Comparison of ENCODE assay signal across 20 cellular contexts in genomic region chr6:12648171-12648570, GRCh38.
DNase-seq lines count a peak whose midpoint lies in the region; FAIRE-seq and TF ChIP-seq lines count a peak whose summit lies in the region.
"Had no signal": no experiment of that assay in that cellular context is flagged by ENCODE, and none has a peak within 500 bp of the region (broad histone marks: within the 10 kb centered on the region; RNA-seq: fewer than 3 reads in every experiment).

No MANE protein-coding gene starts in this region.

- FAIRE-seq in HTR-8/SVneo (lab: Jason Lieb, UNC), result peak; percentile 44
- FAIRE-seq: GM12878 had no signal

- no peak overlapping the region for H3K27ac ChIP-seq in OCI-LY7 (ENCODE audit: low read depth, low read length, poor library complexity, severe bottlenecking)
- H3K27ac ChIP-seq in SJCRH30, result no peak overlapping the region
- H3K27ac ChIP-seq in coronary artery, result no peak overlapping the region
- H3K27ac ChIP-seq: GM23248 had no signal

- H4K20me1 ChIP-seq in OCI-LY7 (ENCODE audit: insufficient read depth, low read length), result no peaks in the 10 kb centered on the region

- no peak for TF ChIP-seq POLR2A in erythroblast (IDR thresholded peaks at IDR 0.05; ENCODE audit: low read length)

- H3K4me3 ChIP-seq in epithelial cell of esophagus (ENCODE audit: low read length) (no peak overlapping the region), OCI-LY7 (ENCODE audit: low read depth, low read length, poor library complexity, severe bottlenecking) (no peak overlapping the region), SJCRH30 (no peak overlapping the region), coronary artery (no peak overlapping the region)
- H3K4me3 ChIP-seq: GM12878, GM23248, HAP-1 had no signal

- no peaks in the 10 kb centered on the region for H3K27me3 ChIP-seq in SJCRH30
- H3K27me3 ChIP-seq: BE2C had no signal

- H3K9me2 ChIP-seq in OCI-LY7 (ENCODE audit: insufficient read depth, low read length), result no peaks in the 10 kb centered on the region

- no peaks in the 10 kb centered on the region for H3K4me1 ChIP-seq in OCI-LY7 (ENCODE audit: insufficient read depth, low read length, poor library complexity, severe bottlenecking)
- no peaks in the 10 kb centered on the region for H3K4me1 ChIP-seq in SJCRH30
- H3K4me1 ChIP-seq: BE2C, HAP-1 had no signal

- H3K36me3 ChIP-seq in OCI-LY7 (ENCODE audit: insufficient read depth, low read length), result no peaks in the 10 kb centered on the region
- no peaks in the 10 kb centered on the region for H3K36me3 ChIP-seq in SJCRH30
- H3K36me3 ChIP-seq: BE2C, HAP-1 had no signal

- POLR2A ChIA-PET in OCI-LY7 (lab: Charles Lee), result interaction anchor here (0.5 to 0.6 kb wide), 2 partner anchors 911 to 1685 kb away, joined by 3 read pairs; no protein-coding TSS in a partner anchor

- no peaks in the 10 kb centered on the region for H3K9me3 ChIP-seq in OCI-LY7 (ENCODE audit: low read length)
- no peaks in the 10 kb centered on the region for H3K9me3 ChIP-seq in SJCRH30 (replicated peaks)
- H3K9me3 ChIP-seq: BE2C, HAP-1 had no signal

- no peaks in the 10 kb centered on the region for H3K79me2 ChIP-seq in OCI-LY7 (ENCODE audit: insufficient read depth, low read depth, low read length)

- DNase-seq in HTR-8/SVneo (ENCODE audit: insufficient read length, low spot score) (no peak), NCI-H226 (peak; percentile 7), epithelial cell of esophagus (ENCODE audit: low read depth) (peak; percentile 37), renal cortical epithelial cell (ENCODE audit: low read depth) (peak; percentile 34), OCI-LY7 (ENCODE audit: low spot score) (no peak), erythroblast (lab: John Stamatoyannopoulos, UW) (no peak), SJCRH30 (no peak), coronary artery (ENCODE audit: low spot score) (no peak)
- DNase-seq: BE2C; C1 segment of cervical spinal cord; CD4-positive, CD25-positive, alpha-beta regulatory T cell; CD8-positive, alpha-beta memory T cell; COR-L47; DMS 273 treated with DMSO at 0.1 percent for 48 hours; DMS53; DND-41; EL; GM23248 had no signal

- H2AFZ ChIP-seq in OCI-LY7 (ENCODE audit: low read length), result no peak overlapping the region
- H2AFZ ChIP-seq: GM23248 had no signal

- TF ChIP-seq CTCF in epithelial cell of esophagus (IDR thresholded peaks at IDR 0.05; ENCODE audit: insufficient read depth, low read depth, low read length, missing control alignments) (no peak), OCI-LY7 (conservative IDR thresholded peaks at IDR 0.05; ENCODE audit: low read length) (no peak), coronary artery (IDR thresholded peaks at IDR 0.05) (no peak)

- no TSS peak for BruUV-seq in OCI-LY7 (replicated peaks; lab: Mats Ljungman, UMichigan)

- CTCF ChIA-PET in OCI-LY7 (lab: Charles Lee; ENCODE audit: unreplicated experiment), result no interaction called here

- no peak overlapping the region for H3K4me2 ChIP-seq in OCI-LY7 (ENCODE audit: low read length)

- intact Hi-C loops in OCI-LY7 (cut with micrococcal nuclease; ENCODE audit: unreplicated experiment), result no loop called here

Comparison
In these comparisons a context has a peak if more than half of its experiments do, and no peak if none do; other contexts are left out.
1. DNase-seq: peak in NCI-H226 (single experiment), epithelial cell of esophagus (single experiment) and renal cortical epithelial cell (single experiment); none in HTR-8/SVneo (single experiment), OCI-LY7 (single experiment), erythroblast (0 of 2), SJCRH30 (0 of 2) and coronary artery (single experiment).